In the genomic region with DNA sequence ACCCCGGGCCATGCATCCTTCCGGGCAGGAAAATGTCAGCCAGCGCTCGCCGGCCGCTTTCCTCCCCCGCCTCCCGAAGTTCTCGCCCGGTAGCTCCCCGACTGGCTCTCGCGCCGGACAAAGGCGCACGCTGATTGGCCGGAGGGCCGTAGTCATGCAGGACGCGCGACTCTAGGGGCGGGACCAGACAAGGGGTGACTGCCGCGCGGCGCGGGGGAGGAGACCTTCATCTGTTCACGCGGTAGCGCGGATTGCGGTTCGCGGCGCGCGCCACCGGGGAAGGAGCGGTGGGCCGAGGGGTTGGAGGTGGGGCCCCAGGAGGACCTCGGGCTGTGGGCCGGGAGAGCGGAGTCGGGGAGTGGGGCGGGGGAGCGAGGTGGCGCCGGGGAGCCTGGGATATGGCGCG, we compare ENCODE assay signal across 1 cellular context.
TF ChIP-seq lines count a peak whose summit lies in the region.

Gene FLVCR1, plus strand, starts transcription at position 221 of the 406 bp plus-strand sequence. Its CDS starts 178 bp downstream, at position 399.

TF ChIP-seq in HEK293, 187 proteins besides CTCF, POLR2A, EP300 and RAD21 (continued from another document):
- TF ChIP-seq INSM2 (tag by site-specific recombination; IDR thresholded peaks at IDR 0.05), result peak; percentile 56; the same call in 1 of the 2 replicates
